Comparison of ENCODE assay signal across 24 cellular contexts in the genomic region with DNA sequence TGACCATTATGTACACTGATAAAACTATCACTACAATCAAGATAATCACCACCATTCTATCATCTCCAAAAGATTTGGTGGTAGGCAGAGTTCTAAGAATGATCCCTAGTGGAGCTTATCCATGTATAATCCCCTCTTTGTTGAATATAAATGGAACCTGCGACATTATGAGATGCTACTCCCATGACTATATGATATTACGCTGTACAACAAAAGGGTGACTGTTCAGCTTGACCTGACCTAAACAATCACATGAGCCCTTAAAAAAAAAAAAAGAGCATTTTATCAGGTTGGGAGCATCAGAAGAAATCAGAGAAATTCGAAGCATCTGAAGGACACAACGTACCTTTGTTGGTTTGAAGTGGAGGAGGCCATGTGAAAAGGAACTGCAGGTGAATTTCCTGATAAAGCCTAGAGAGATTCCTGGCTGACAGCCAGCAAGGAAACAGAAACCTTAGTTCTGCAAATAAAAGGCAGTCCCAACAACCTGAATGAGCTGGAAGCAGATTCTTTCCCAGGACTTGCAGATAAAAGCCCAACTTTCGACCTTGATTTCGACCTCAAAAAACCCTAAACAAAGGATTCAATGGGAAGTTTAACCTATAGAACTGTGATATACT.
A peak's percentile ranks its signal among the peaks of the same experiment; 100 is the strongest.
DNase-seq lines count a peak whose midpoint lies in the region; ATAC-seq and TF ChIP-seq lines count a peak whose summit lies in the region.
"Had no signal": no experiment of that assay in that cellular context is flagged by ENCODE, and none has a peak within 500 bp of the region (broad histone marks: within the 10 kb centered on the region; RNA-seq: fewer than 3 reads in every experiment).

No MANE protein-coding gene starts in this region.

- no peaks in the 10 kb centered on the region for H3K9me3 ChIP-seq in hepatocyte (ENCODE audit: low read depth)
- no peaks in the 10 kb centered on the region for H3K9me3 ChIP-seq in thyroid gland
- peaks cover 0 to 6% (median 0%) of the 10 kb centered on the region in 11 donors for H3K9me3 ChIP-seq in heart right ventricle

- H3K4me3 ChIP-seq in hepatocyte (no peak overlapping the region), thyroid gland (replicated peaks in 1 of 3) (no peak overlapping the region), heart right ventricle (no peak overlapping the region)

- intact Hi-C loops in thyroid gland (cut with DNase I) (no loop called here), heart right ventricle (cut with DNase I) (no loop called here)

- no peaks in the 10 kb centered on the region for H3K4me1 ChIP-seq in hepatocyte (ENCODE audit: insufficient read depth)
- H3K4me1 ChIP-seq in thyroid gland: no peaks in the 10 kb centered on the region
- no peaks in the 10 kb centered on the region for H3K4me1 ChIP-seq in heart right ventricle

- H3K79me2 ChIP-seq in hepatocyte: no peaks in the 10 kb centered on the region

- no peak overlapping the region for H2AFZ ChIP-seq in hepatocyte

- H3K27me3 ChIP-seq in hepatocyte: no peaks in the 10 kb centered on the region
- H3K27me3 ChIP-seq in thyroid gland: no peaks in the 10 kb centered on the region
- H3K27me3 ChIP-seq in heart right ventricle: peaks cover 0 to 28% (median 4%) of the 10 kb centered on the region in 7 donors

- H3K4me2 ChIP-seq in hepatocyte: no peak overlapping the region

- H4K20me1 ChIP-seq in hepatocyte (ENCODE audit: insufficient read depth, poor library complexity, severe bottlenecking): no peaks in the 10 kb centered on the region

- no peak overlapping the region for H3K27ac ChIP-seq in hepatocyte
- no peak overlapping the region for H3K27ac ChIP-seq in thyroid gland
- H3K27ac ChIP-seq in heart right ventricle: no peak overlapping the region
- H3K27ac ChIP-seq: 22Rv1 had no signal

- ATAC-seq in heart right ventricle (no peak), HG02981 (IDR thresholded peaks at IDR 0.05; ENCODE audit: unreplicated experiment) (no peak)
- ATAC-seq: activated naive CD8-positive, alpha-beta T cell treated with anti-CD3 and anti-CD28 coated beads, Interleukin-2, amount 50 U/mL, for 24 hours; stimulated activated effector memory CD8-positive, alpha-beta T cell treated with anti-CD3 and anti-CD28 coated beads, Interleukin-12 subunit alpha, Interleukin-12 subunit beta, amount 100 ng/mL, for 72 hours had no signal

- DNase-seq in DMS153 (lab: John Stamatoyannopoulos, UW) (peak; percentile 2), DMS153 treated with DMSO at 0.1 percent for 48 hours (lab: John Stamatoyannopoulos, UW; ENCODE audit: unreplicated experiment) (no peak), NCI-H2029 treated with DMSO at 0.1 percent for 48 hours (lab: John Stamatoyannopoulos, UW) (peak; percentile 54), hepatocyte (ENCODE audit: low spot score) (peak; percentile 45), thyroid gland (peak; percentile 52 to 62), heart right ventricle (no peak), KG1 (lab: John Stamatoyannopoulos, UW) (no peak)
- DNase-seq: activated CD4-positive, alpha-beta memory T cell treated with anti-CD3 and anti-CD28 coated beads for 36 hours; activated CD4-positive, CD25-positive, alpha-beta regulatory T cell; activated effector memory CD4-positive, alpha-beta T cell treated with anti-CD3 and anti-CD28 coated beads, Interleukin-2, amount 50 U/mL, for 16 hours; activated naive CD8-positive, alpha-beta T cell treated with anti-CD3 and anti-CD28 coated beads, Interleukin-2, amount 50 U/mL, for 24 hours; CD4-positive, alpha-beta T cell; effector CD4-positive, alpha-beta T cell; erythroblast; foreskin fibroblast; hippocampal formation; IMR-90; NCI-H1694; NCI-H510A treated with DMSO at 0.1 percent for 48 hours; RPMI8226; stimulated activated CD4-positive, alpha-beta T cell treated with anti-CD3 and anti-CD28 coated beads, Interleukin-2, amount 100 ng/mL, for 24 hours had no signal

- H3K9me2 ChIP-seq in hepatocyte (replicated peaks; ENCODE audit: insufficient read depth): no peaks in the 10 kb centered on the region

- no peak for TF ChIP-seq CTCF in hepatocyte (IDR thresholded peaks at IDR 0.05; ENCODE audit: poor library complexity)
- no peak for TF ChIP-seq CTCF in thyroid gland (IDR thresholded peaks at IDR 0.05)
- TF ChIP-seq CTCF in heart right ventricle (IDR thresholded peaks at IDR 0.05): no peak

- no peak for TF ChIP-seq POLR2A in thyroid gland (IDR thresholded peaks at IDR 0.05)

- WGBS in hepatocyte (ENCODE audit: low lambda C conversion rate, missing lambda C conversion rate): 74% methylated on average over 6 of the region's 6 CpGs
- WGBS in thyroid gland, 2 donors: 59 to 67% methylated on average over 6 of the region's 6 CpGs
- WGBS in heart right ventricle, 2 donors: 57 to 62% methylated on average over 6 of the region's 6 CpGs

- no peaks in the 10 kb centered on the region for H3K36me3 ChIP-seq in hepatocyte (replicated peaks; ENCODE audit: insufficient read depth, low read depth)
- H3K36me3 ChIP-seq in thyroid gland: no peaks in the 10 kb centered on the region
- H3K36me3 ChIP-seq in heart right ventricle: no peaks in the 10 kb centered on the region

Comparison
In these comparisons a context has a peak if more than half of its experiments do, and no peak if none do; other contexts are left out.
1. DNase-seq: peak in DMS153 (single experiment), NCI-H2029 treated with DMSO at 0.1 percent for 48 hours (single experiment), hepatocyte (single experiment) and thyroid gland (2 of 2); none in DMS153 treated with DMSO at 0.1 percent for 48 hours (single experiment), heart right ventricle (0 of 2) and KG1 (single experiment).